1 cellular context compared by ENCODE assay signal in genomic region chr2:27663463-27664244, GRCh38.
TF ChIP-seq lines count a peak whose summit lies in the region.

Gene SLC4A1AP, plus strand, starts transcription at chr2:27663889. Its CDS starts 26 bp downstream, at chr2:27663915.
Gene SUPT7L, minus strand, starts transcription at chr2:27663614. Its CDS starts 1,422 bp downstream, at chr2:27662192.

TF ChIP-seq in HepG2, 621 proteins besides CTCF, POLR2A, EP300 and RAD21 (continued from another document and continues in another):
- TF ChIP-seq ZNF784 (CRISPR knock-in tag; IDR thresholded peaks at IDR 0.05; ENCODE audit: borderline replicate concordance) (peak; percentile 97), ZFP36 (IDR thresholded peaks at IDR 0.05; ENCODE audit: borderline replicate concordance, low read depth, low read length, partially characterized antibody) (peak; percentile 7), ZFP36L1 (CRISPR knock-in tag; IDR thresholded peaks at IDR 0.05) (no peak), ZXDC (CRISPR knock-in tag; IDR thresholded peaks at IDR 0.05) (peak; percentile 93), SAFB2 (CRISPR knock-in tag; IDR thresholded peaks at IDR 0.05; ENCODE audit: borderline replicate concordance, low read depth) (no peak), ZNF589 (CRISPR knock-in tag; conservative IDR thresholded peaks at IDR 0.05) (peak; percentile 84; the same call in 1 of the 2 replicates), RARA (CRISPR knock-in tag; IDR thresholded peaks at IDR 0.05) (peak; percentile 22; the same call in 1 of the 2 replicates), NR2F6 (IDR thresholded peaks at IDR 0.05) (0 out of 2 replicates have a peak, but pooled peaks have one; percentile 43), NR2F6 (CRISPR knock-in tag; IDR thresholded peaks at IDR 0.05) (no peak), ZNF776 (CRISPR knock-in tag; IDR thresholded peaks at IDR 0.05) (no peak; the same call in 1 of the 2 replicates), CHD2 (IDR thresholded peaks at IDR 0.05; ENCODE audit: low read depth, low read length) (no peak), SCMH1 (CRISPR knock-in tag; IDR thresholded peaks at IDR 0.05; ENCODE audit: borderline replicate concordance) (no peak), ZNF652 (CRISPR knock-in tag; IDR thresholded peaks at IDR 0.05; ENCODE audit: borderline replicate concordance, low read depth) (no peak; the same call in 1 of the 2 replicates), ARID5B (CRISPR knock-in tag; IDR thresholded peaks at IDR 0.05) (peak; percentile 81), EZH2 (conservative IDR thresholded peaks at IDR 0.05; ENCODE audit: low read depth, low read length) (no peak), MAZ (IDR thresholded peaks at IDR 0.05; ENCODE audit: borderline replicate concordance, low read depth, low read length) (peak; percentile 31; the same call in 1 of the 2 replicates), MAZ (CRISPR knock-in tag; IDR thresholded peaks at IDR 0.05; ENCODE audit: low read depth) (peak; percentile 78), ZNF691 (CRISPR knock-in tag; IDR thresholded peaks at IDR 0.05; ENCODE audit: borderline replicate concordance, low read depth) (peak; percentile 98), ZNF17 (CRISPR knock-in tag; IDR thresholded peaks at IDR 0.05) (no peak), MTF1 (CRISPR knock-in tag; IDR thresholded peaks at IDR 0.05) (peak; percentile 81; the same call in 1 of the 2 replicates), MYC (CRISPR knock-in tag; IDR thresholded peaks at IDR 0.05; ENCODE audit: borderline replicate concordance) (peak; percentile 67; the same call in 1 of the 2 replicates), ZNF746 (CRISPR knock-in tag; IDR thresholded peaks at IDR 0.05) (no peak), RFX5 (IDR thresholded peaks at IDR 0.05; ENCODE audit: low read depth, low read length) (no peak), IRF9 (CRISPR knock-in tag; IDR thresholded peaks at IDR 0.05; ENCODE audit: borderline replicate concordance) (peak; percentile 54), TBL1XR1 (IDR thresholded peaks at IDR 0.05; ENCODE audit: borderline replicate concordance, low read length, partially characterized antibody) (peak; percentile 63), SRF (IDR thresholded peaks at IDR 0.05; ENCODE audit: low read depth, low read length) (peak; percentile 69; the same call in 1 of the 2 replicates), NFKBIZ (CRISPR knock-in tag; IDR thresholded peaks at IDR 0.05) (peak; percentile 92), HNF1A (IDR thresholded peaks at IDR 0.05; ENCODE audit: low read depth) (peak; percentile 58; the same call in 1 of the 2 replicates), HNF1A (CRISPR knock-in tag; IDR thresholded peaks at IDR 0.05; ENCODE audit: borderline replicate concordance) (peak; percentile 66; the same call in 1 of the 2 replicates), CENPBD1 (CRISPR knock-in tag; IDR thresholded peaks at IDR 0.05; ENCODE audit: borderline replicate concordance, low read depth) (no peak), TEAD3 (CRISPR knock-in tag; optimal IDR thresholded peaks at IDR 0.05; ENCODE audit: borderline replicate concordance) (peak; percentile 73), ZNF276 (CRISPR knock-in tag; IDR thresholded peaks at IDR 0.05; ENCODE audit: low read depth) (peak; percentile 56; the same call in 1 of the 2 replicates), MTA1 (CRISPR knock-in tag; IDR thresholded peaks at IDR 0.05; ENCODE audit: borderline replicate concordance) (peak; percentile 55), RBM39 (IDR thresholded peaks at IDR 0.05; ENCODE audit: low read depth, low read length, poor library complexity, severe bottlenecking) (peak; percentile 70)
